8 cellular contexts compared by ENCODE assay signal in the genomic region with DNA sequence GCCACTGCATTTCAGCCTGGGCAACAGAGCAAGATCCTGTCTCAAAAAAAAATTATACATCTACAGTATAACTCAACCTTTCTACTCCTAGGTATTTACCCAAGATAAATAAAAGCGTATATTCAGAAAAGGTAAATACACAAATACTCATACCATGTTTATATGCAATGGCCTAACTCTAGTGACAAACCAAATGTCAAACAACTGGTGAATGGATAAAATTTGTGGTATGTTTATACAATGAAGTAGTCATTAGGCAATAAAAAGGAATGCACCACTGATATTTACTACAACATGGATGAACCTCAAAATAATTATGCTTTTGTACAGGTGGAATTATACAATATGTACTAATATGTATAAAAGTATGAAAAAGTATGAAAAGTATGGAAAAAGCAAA.
"Had no signal": no experiment of that assay in that cellular context is flagged by ENCODE, and none has a peak within 500 bp of the region (broad histone marks: within the 10 kb centered on the region; RNA-seq: fewer than 3 reads in every experiment).

No MANE protein-coding gene starts in this region.

- FAIRE-seq: G401.6, GM12878, GM12891, GM12892, GM18507, GM19239 had no signal

- ATAC-seq: GM12878 had no signal

- H3K4me3 ChIP-seq: GM12878 had no signal

- DNase-seq: GDM1, GF-D8 had no signal
